ENCODE assay signal across 18 cellular contexts in genomic region chr3:162996368-162996767, GRCh38.
DNase-seq lines count a peak whose midpoint lies in the region; ATAC-seq, FAIRE-seq and TF ChIP-seq lines count a peak whose summit lies in the region.
"Had no signal": no experiment of that assay in that cellular context is flagged by ENCODE, and none has a peak within 500 bp of the region (broad histone marks: within the 10 kb centered on the region; RNA-seq: fewer than 3 reads in every experiment).

No MANE protein-coding gene starts in this region.

- H3K79me2 ChIP-seq in ACC112 (ENCODE audit: control insufficient read depth, insufficient read depth, low read length, unreplicated experiment) (no peaks in the 10 kb centered on the region), KMS-11 (ENCODE audit: insufficient read depth, low read depth) (no peaks in the 10 kb centered on the region)

- intact Hi-C loops in left colon (cut with DNase I, micrococcal nuclease) = no loop called here

- no peak for ATAC-seq in left colon
- ATAC-seq: CD8-positive, alpha-beta T cell; HCT116 had no signal

- no peaks in the 10 kb centered on the region for H3K4me1 ChIP-seq in ACC112 (ENCODE audit: control insufficient read depth, insufficient read depth, low read length, unreplicated experiment)
- peaks cover 20% of the 10 kb centered on the region for H3K4me1 ChIP-seq in KMS-11 (ENCODE audit: low read depth, poor library complexity, severe bottlenecking)
- H3K4me1 ChIP-seq in small intestine (ENCODE audit: control insufficient read depth in 2 of 2, insufficient read depth in 1 of 2, low read depth in 1 of 2, low read length in 1 of 2) = no peaks in the 10 kb centered on the region
- H3K4me1 ChIP-seq: BLaER1 treated with 17β-estradiol and CSF1 and Interleukin-3, amounts not matched to agents 10 nM and 100 nM had no signal

- H4K20me1 ChIP-seq in KMS-11 (ENCODE audit: insufficient read depth) = no peaks in the 10 kb centered on the region; the same call in 1 of the 2 replicates
- H4K20me1 ChIP-seq: BLaER1 treated with 17β-estradiol and CSF1 and Interleukin-3, amounts not matched to agents 10 nM and 100 nM had no signal

- H3K27ac ChIP-seq in ACC112 (ENCODE audit: low read depth, low read length) = no peak overlapping the region
- H3K27ac ChIP-seq in KMS-11 = no peak overlapping the region
- no peak overlapping the region for H3K27ac ChIP-seq in small intestine (ENCODE audit: low read depth in 1 of 2, low read length in 1 of 2)
- H3K27ac ChIP-seq: BLaER1 treated with 17β-estradiol and CSF1 and Interleukin-3, amounts not matched to agents 10 nM and 100 nM had no signal

- no peak overlapping the region for H3K9ac ChIP-seq in KMS-11
- H3K9ac ChIP-seq: BLaER1 treated with 17β-estradiol and CSF1 and Interleukin-3, amounts not matched to agents 10 nM and 100 nM had no signal

- DNase-seq in small intestine (no peak), left colon (no peak), NCI-H226 (no peak), GM10266 (ENCODE audit: extremely low spot score) (no peak)
- DNase-seq: Calu3; CD8-positive, alpha-beta T cell; DMS79 treated with DMSO at 0.1 percent for 48 hours; EL; GOT3; H7; HFFc6 had no signal

- H3K4me2 ChIP-seq in KMS-11 = peak overlapping the region; percentile 95; the same call in 1 of the 2 replicates
- H3K4me2 ChIP-seq: BLaER1 treated with 17β-estradiol and CSF1 and Interleukin-3, amounts not matched to agents 10 nM and 100 nM had no signal

- no peak for TF ChIP-seq CTCF in KMS-11 (conservative IDR thresholded peaks at IDR 0.05; ENCODE audit: low read depth, low read length)
- TF ChIP-seq CTCF in GM10266 (IDR thresholded peaks at IDR 0.05; ENCODE audit: control insufficient read depth, insufficient read depth, low read depth, missing control alignments) = no peak

- H3K27me3 ChIP-seq in ACC112 (ENCODE audit: insufficient read depth, low read length) (no peaks in the 10 kb centered on the region), KMS-11 (ENCODE audit: insufficient read depth, low read depth) (no peaks in the 10 kb centered on the region), small intestine (ENCODE audit: control insufficient read depth in 2 of 2, insufficient read depth in 2 of 2, low read length in 2 of 2) (no peaks in the 10 kb centered on the region)
- H3K27me3 ChIP-seq: BLaER1 treated with 17β-estradiol and CSF1 and Interleukin-3, amounts not matched to agents 10 nM and 100 nM had no signal

- H2AFZ ChIP-seq in ACC112 (ENCODE audit: low read length, unreplicated experiment) (peak overlapping the region; percentile 56), KMS-11 (ENCODE audit: low read depth) (peak overlapping the region; percentile 92; the same call in 1 of the 2 replicates)

- peak; percentile 53 for FAIRE-seq in endometrium (lab: Jason Lieb, UNC)
- peak; percentile 79 for FAIRE-seq in small intestine (lab: Jason Lieb, UNC)
- FAIRE-seq: GM12891, GM18507 had no signal

- H3K4me3 ChIP-seq in ACC112 (ENCODE audit: low read depth, low read length) = no peak overlapping the region
- no peak overlapping the region for H3K4me3 ChIP-seq in KMS-11 (IDR thresholded peaks at IDR 0.05; ENCODE audit: insufficient read depth, low read depth, low read length)
- H3K4me3 ChIP-seq in small intestine (ENCODE audit: low read depth in 1 of 2, low read length in 2 of 2) = no peak overlapping the region
- H3K4me3 ChIP-seq: BLaER1 treated with 17β-estradiol and CSF1 and Interleukin-3, amounts not matched to agents 10 nM and 100 nM had no signal

- no peaks in the 10 kb centered on the region for H3K36me3 ChIP-seq in ACC112 (ENCODE audit: insufficient read depth, low read length)
- peaks cover 6% of the 10 kb centered on the region; the same call in 1 of the 2 replicates for H3K36me3 ChIP-seq in KMS-11 (ENCODE audit: insufficient read depth)
- H3K36me3 ChIP-seq in small intestine (ENCODE audit: control insufficient read depth in 2 of 2, insufficient read depth in 2 of 2, low read length in 2 of 2) = no peaks in the 10 kb centered on the region
- H3K36me3 ChIP-seq: BLaER1 treated with 17β-estradiol and CSF1 and Interleukin-3, amounts not matched to agents 10 nM and 100 nM had no signal

- no peaks in the 10 kb centered on the region for H3K9me3 ChIP-seq in small intestine (ENCODE audit: control insufficient read depth, low read depth)
